Comparison of ENCODE assay signal across 14 cellular contexts in genomic region chr1:184049836-184050468, GRCh38. TPM values are rescaled to one million over a fixed set of nuclear protein-coding genes. Genes with fewer than 3 reads are reported as not detected.
A peak's percentile ranks its signal among the peaks of the same experiment; 100 is the strongest.
DNase-seq lines count a peak whose midpoint lies in the region; ATAC-seq and TF ChIP-seq lines count a peak whose summit lies in the region.
"Had no signal": no experiment of that assay in that cellular context is flagged by ENCODE, and none has a peak within 500 bp of the region (broad histone marks: within the 10 kb centered on the region; RNA-seq: fewer than 3 reads in every experiment).

No MANE protein-coding gene starts in this region.

- no peaks in the 10 kb centered on the region for H3K9me3 ChIP-seq in Panc1 (ENCODE audit: control insufficient read depth, insufficient read depth, low read depth, low read length)
- no peaks in the 10 kb centered on the region for H3K9me3 ChIP-seq in MG63
- H3K9me3 ChIP-seq: tibial nerve had no signal

- peak overlapping the region; percentile 57 for H3K27ac Mint-ChIP-seq in activated T-cell treated with anti-CD3 and anti-CD28 coated beads, Interleukin-2, amount 50 U/mL, for 24 hours
- H3K27ac Mint-ChIP-seq in chondrocyte (ENCODE audit: unreplicated experiment) (peak overlapping the region; percentile 45), progenitor cell of endocrine pancreas (no peak overlapping the region)

- H3K9me3 Mint-ChIP-seq in activated T-cell treated with anti-CD3 and anti-CD28 coated beads, Interleukin-2, amount 50 U/mL, for 24 hours = peaks cover 4% of the 10 kb centered on the region
- H3K9me3 Mint-ChIP-seq in chondrocyte (ENCODE audit: low read depth) (peaks cover under 1% of the 10 kb centered on the region), progenitor cell of endocrine pancreas (ENCODE audit: low read depth) (no peaks in the 10 kb centered on the region)

- peaks cover 24% of the 10 kb centered on the region for H3K4me1 ChIP-seq in Panc1 (ENCODE audit: control insufficient read depth, insufficient read depth, low read length)

- H3K4me3 Mint-ChIP-seq in activated T-cell treated with anti-CD3 and anti-CD28 coated beads, Interleukin-2, amount 50 U/mL, for 24 hours = peak overlapping the region; percentile 46
- H3K4me3 Mint-ChIP-seq in chondrocyte (ENCODE audit: unreplicated experiment) (no peak overlapping the region), progenitor cell of endocrine pancreas (ENCODE audit: low read depth) (peak overlapping the region; percentile 32)

- H3K36me3 ChIP-seq in Panc1 (ENCODE audit: control insufficient read depth, insufficient read depth, low read length) = peaks cover 2% of the 10 kb centered on the region; the same call in 1 of the 2 replicates
- peaks cover 8% of the 10 kb centered on the region for H3K36me3 ChIP-seq in MG63

- H3K4me1 Mint-ChIP-seq in activated T-cell treated with anti-CD3 and anti-CD28 coated beads, Interleukin-2, amount 50 U/mL, for 24 hours (ENCODE audit: low read depth) = peaks cover 30% of the 10 kb centered on the region
- H3K4me1 Mint-ChIP-seq in chondrocyte (ENCODE audit: low read depth) = peaks cover 38% of the 10 kb centered on the region
- peaks cover 12% of the 10 kb centered on the region for H3K4me1 Mint-ChIP-seq in progenitor cell of endocrine pancreas (ENCODE audit: low read depth)

- H3K36me3 Mint-ChIP-seq in activated T-cell treated with anti-CD3 and anti-CD28 coated beads, Interleukin-2, amount 50 U/mL, for 24 hours (ENCODE audit: low read depth) = peaks cover 34% of the 10 kb centered on the region
- peaks cover 7% of the 10 kb centered on the region for H3K36me3 Mint-ChIP-seq in chondrocyte (ENCODE audit: low read depth)
- peaks cover 3% of the 10 kb centered on the region for H3K36me3 Mint-ChIP-seq in progenitor cell of endocrine pancreas (ENCODE audit: insufficient read depth)

- no peak for DNase-seq in activated T-cell treated with anti-CD3 and anti-CD28 coated beads, Interleukin-2, amount 50 U/mL, for 24 hours
- DNase-seq in activated T-cell treated with anti-CD3 and anti-CD28 coated beads, Interleukin-2, amount 50 U/mL, for 1 hour = no peak
- DNase-seq in Panc1 (ENCODE audit: low read depth, low spot score) (no peak), chondrocyte (ENCODE audit: low spot score) (no peak), progenitor cell of endocrine pancreas (ENCODE audit: low spot score, unreplicated experiment) (no peak), MG63 (no peak), NCI-H146 (lab: John Stamatoyannopoulos, UW) (no peak), HUDEP-2 (lab: John Stamatoyannopoulos, UW; ENCODE audit: unreplicated experiment in 76 of 76) (no peak)
- DNase-seq: cortex of kidney, DMS79, NCI-H2227 treated with DMSO at 0.1 percent for 48 hours, SW 1271 had no signal

- no TSS peak for BruUV-seq in Panc1 (replicated peaks; lab: Mats Ljungman, UMichigan)

- ATAC-seq in Panc1 = no peak
- ATAC-seq: GM12878 had no signal

- in situ Hi-C loops in Panc1 (cut with HindIII; ENCODE audit: low pct_unique_long_range_greater_than_20kb, low sequenced_read_pairs) = no loop called here

- H3K4me3 ChIP-seq in Panc1 (ENCODE audit: low read depth in 2 of 2, low read length in 2 of 2) = no peak overlapping the region
- H3K4me3 ChIP-seq in MG63 = no peak overlapping the region

- POLR2A ChIA-PET in Panc1 (lab: Charles Lee) = no interaction called here

- peaks cover 9% of the 10 kb centered on the region for H3K27me3 Mint-ChIP-seq in activated T-cell treated with anti-CD3 and anti-CD28 coated beads, Interleukin-2, amount 50 U/mL, for 24 hours
- no peaks in the 10 kb centered on the region for H3K27me3 Mint-ChIP-seq in chondrocyte (ENCODE audit: low read depth)
- peaks cover 8% of the 10 kb centered on the region for H3K27me3 Mint-ChIP-seq in progenitor cell of endocrine pancreas

- TF ChIP-seq CTCF in Panc1 (IDR thresholded peaks at IDR 0.05) (no peak), chondrocyte (IDR thresholded peaks at IDR 0.05) (no peak), progenitor cell of endocrine pancreas (IDR thresholded peaks at IDR 0.05; ENCODE audit: unreplicated experiment) (no peak)

- intact Hi-C loops in Panc1 (cut with micrococcal nuclease; ENCODE audit: unreplicated experiment) = no loop called here

- CTCF ChIA-PET in Panc1 (lab: Charles Lee) = no interaction called here

- H3K27me3 ChIP-seq in Panc1 (ENCODE audit: control insufficient read depth, insufficient read depth, low read length) (peaks cover 4% of the 10 kb centered on the region; the same call in 1 of the 2 replicates), MG63 (no peaks in the 10 kb centered on the region)
- H3K27me3 ChIP-seq: tibial nerve had no signal

- peak overlapping the region; percentile 100; the same call in 1 of the 2 replicates for H3K27ac ChIP-seq in Panc1 (ENCODE audit: low read length)
- H3K27ac ChIP-seq: tibial nerve had no signal

RNA-seq across cellular contexts. Expression of gene TSEN15, which starts 1.6 kb away (rescaled TPM):
- total RNA-seq in Panc1 (2021; ENCODE audit: unreplicated experiment) (31.4 TPM), chondrocyte (38.8 to 41.5 TPM (median 40.6 TPM) in 3 replicates), progenitor cell of endocrine pancreas (22.4 and 23.7 TPM in 2 replicates)
- polyA plus RNA-seq in Panc1 (2012; ENCODE audit: insufficient read length) = 41.8 TPM
- total RNA-seq in MG63 (2014; rRNA removed; shearing (Covaris generic); ENCODE audit: low replicate concordance) = 81.1 and 152 TPM in 2 replicates

RNA-seq across cellular contexts. Expression of gene COLGALT2, which starts 12.4 kb away (rescaled TPM):
- 2.0 TPM for total RNA-seq in Panc1 (2021; ENCODE audit: unreplicated experiment)
- polyA plus RNA-seq in Panc1 (2012; ENCODE audit: insufficient read length) = 2.3 TPM
- total RNA-seq in chondrocyte = 3.4 to 8.8 TPM (median 8.1 TPM) in 3 replicates
- 1.6 and 1.7 TPM in 2 replicates for total RNA-seq in progenitor cell of endocrine pancreas
- 0.03 TPM in 1 of 2 replicates, not detected in the other for total RNA-seq in MG63 (2014; rRNA removed; shearing (Covaris generic); ENCODE audit: low replicate concordance)
